23 cellular contexts compared by ENCODE assay signal in the genomic region with DNA sequence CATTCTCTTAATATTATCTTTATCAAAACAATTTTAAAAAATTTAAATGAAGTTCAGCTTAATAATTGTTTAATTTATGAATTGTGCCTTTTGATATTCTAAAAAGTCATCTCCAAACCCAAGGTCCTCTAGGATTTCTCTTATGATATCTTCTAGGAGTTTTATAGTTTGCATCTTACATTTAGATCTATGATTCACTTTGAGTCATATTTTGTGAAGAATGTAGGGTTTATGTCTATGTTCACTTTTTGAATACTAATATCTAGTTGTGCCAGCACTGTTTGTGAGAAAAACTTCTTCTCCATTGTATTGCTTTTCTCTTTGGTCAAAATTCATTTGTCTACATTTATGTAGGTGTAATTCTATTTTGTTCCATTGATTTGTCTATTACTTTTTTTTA.
DNase-seq lines count a peak whose midpoint lies in the region; FAIRE-seq and TF ChIP-seq lines count a peak whose summit lies in the region.
"Had no signal": no experiment of that assay in that cellular context is flagged by ENCODE, and none has a peak within 500 bp of the region (broad histone marks: within the 10 kb centered on the region; RNA-seq: fewer than 3 reads in every experiment).

No MANE protein-coding gene starts in this region.

- no peak overlapping the region for H3K27ac Mint-ChIP-seq in MCF 10A (ENCODE audit: low read depth, unreplicated experiment)
- H3K27ac Mint-ChIP-seq: CD14-positive monocyte; CD4-positive, alpha-beta T cell; CD8-positive, alpha-beta memory T cell had no signal

- H3K4me2 ChIP-seq in mammary epithelial cell (ENCODE audit: insufficient read depth, low read depth, low read length), result peak overlapping the region; percentile 12
- H3K4me2 ChIP-seq: BLaER1 treated with 17β-estradiol and CSF1 and Interleukin-3, amounts not matched to agents 10 nM and 100 nM had no signal

- H3K27me3 Mint-ChIP-seq in MCF 10A (ENCODE audit: insufficient read depth, unreplicated experiment), result no peaks in the 10 kb centered on the region
- H3K27me3 Mint-ChIP-seq: CD4-positive, alpha-beta T cell; CD8-positive, alpha-beta memory T cell had no signal

- H3K27me3 ChIP-seq in mammary epithelial cell (ENCODE audit: insufficient read depth, low read length), result no peaks in the 10 kb centered on the region
- H3K27me3 ChIP-seq: BE2C; BLaER1 treated with 17β-estradiol and CSF1 and Interleukin-3, amounts not matched to agents 10 nM and 100 nM had no signal

- H3K4me3 ChIP-seq in mammary epithelial cell (replicated peaks in 1 of 3; ENCODE audit: insufficient read depth in 1 of 3, low read depth in 2 of 3, low read length in 3 of 3) (no peak overlapping the region), kidney (ENCODE audit: low read length in 2 of 2) (no peak overlapping the region)
- H3K4me3 ChIP-seq: BLaER1 treated with 17β-estradiol and CSF1 and Interleukin-3, amounts not matched to agents 10 nM and 100 nM; GM23248 had no signal

- no peaks in the 10 kb centered on the region for H4K20me1 ChIP-seq in mammary epithelial cell (ENCODE audit: insufficient read depth, low read length)
- H4K20me1 ChIP-seq: BLaER1 treated with 17β-estradiol and CSF1 and Interleukin-3, amounts not matched to agents 10 nM and 100 nM had no signal

- no peaks in the 10 kb centered on the region for H3K9me3 Mint-ChIP-seq in MCF 10A (ENCODE audit: unreplicated experiment)

- H3K4me3 Mint-ChIP-seq in MCF 10A (ENCODE audit: unreplicated experiment), result no peak overlapping the region
- H3K4me3 Mint-ChIP-seq: CD14-positive monocyte; CD4-positive, alpha-beta T cell; CD8-positive, alpha-beta memory T cell had no signal

- no TSS peak for BruUV-seq in mammary epithelial cell (replicated peaks; lab: Mats Ljungman, UMichigan)
- BruUV-seq in MCF 10A (replicated peaks; lab: Mats Ljungman, UMichigan), result no TSS peak

- POLR2A ChIA-PET in MCF 10A (lab: Yijun Ruan, JAX), result no interaction called here

- in situ Hi-C loops in mammary epithelial cell (cut with MboI; ENCODE audit: low sequenced_read_pairs in 2 of 2), result no loop called here

- peak; percentile 35 for DNase-seq in mammary epithelial cell
- no peak for DNase-seq in MCF 10A (ENCODE audit: unreplicated experiment)
- DNase-seq in RKO (ENCODE audit: low spot score), result peak; percentile 16
- no peak for DNase-seq in kidney
- no peak for DNase-seq in NCI-H2029 treated with DMSO at 0.1 percent for 48 hours (lab: John Stamatoyannopoulos, UW)
- DNase-seq in AG20443 (ENCODE audit: low spot score), result no peak
- no peak for DNase-seq in COR-L47 (lab: John Stamatoyannopoulos, UW)
- DNase-seq: AML-193; BE2C; Calu3; CD4-positive, alpha-beta T cell; CD8-positive, alpha-beta memory T cell; DMS53; DMS79 treated with DMSO at 0.1 percent for 48 hours; GM23248; H7; HCEC 1CT had no signal

- intact Hi-C loops in mammary epithelial cell (cut with micrococcal nuclease), result no loop called here
- intact Hi-C loops in MCF 10A (cut with micrococcal nuclease), result no loop called here
- intact Hi-C loops in kidney (cut with DNase I), result no loop called here

- H3K36me3 ChIP-seq in mammary epithelial cell (ENCODE audit: insufficient read depth, low read length), result no peaks in the 10 kb centered on the region
- no peaks in the 10 kb centered on the region for H3K36me3 ChIP-seq in kidney (ENCODE audit: control insufficient read depth in 1 of 2, insufficient read depth in 2 of 2, low read length in 2 of 2)
- H3K36me3 ChIP-seq: BE2C; BLaER1 treated with 17β-estradiol and CSF1 and Interleukin-3, amounts not matched to agents 10 nM and 100 nM had no signal

- no peaks in the 10 kb centered on the region for H3K4me1 ChIP-seq in mammary epithelial cell (ENCODE audit: insufficient read depth, low read length)
- H3K4me1 ChIP-seq in kidney (ENCODE audit: control insufficient read depth in 1 of 2, insufficient read depth in 1 of 2, low read depth in 1 of 2, low read length in 2 of 2), result peaks cover 0 to 16% of the 10 kb centered on the region in 2 donors
- H3K4me1 ChIP-seq: BLaER1 treated with 17β-estradiol and CSF1 and Interleukin-3, amounts not matched to agents 10 nM and 100 nM had no signal

- FAIRE-seq in kidney (lab: Jason Lieb, UNC), result peak; percentile 30
- FAIRE-seq: G401.6, GM12892, H1 had no signal

- H3K79me2 ChIP-seq in mammary epithelial cell (ENCODE audit: insufficient read depth, low read length), result no peaks in the 10 kb centered on the region

- H3K4me1 Mint-ChIP-seq in MCF 10A (ENCODE audit: insufficient read depth, unreplicated experiment), result peaks cover 7% of the 10 kb centered on the region
- H3K4me1 Mint-ChIP-seq: CD14-positive monocyte; CD8-positive, alpha-beta memory T cell had no signal

- no peak overlapping the region for H3K9ac ChIP-seq in mammary epithelial cell (ENCODE audit: insufficient read depth, low read length)
- no peak overlapping the region for H3K9ac ChIP-seq in kidney (ENCODE audit: low read length in 2 of 2)
- H3K9ac ChIP-seq: BLaER1 treated with 17β-estradiol and CSF1 and Interleukin-3, amounts not matched to agents 10 nM and 100 nM; GM23248 had no signal

- no peak overlapping the region for H2AFZ ChIP-seq in mammary epithelial cell (ENCODE audit: low read depth, low read length)
- H2AFZ ChIP-seq: GM23248 had no signal

- dilution Hi-C loops in mammary epithelial cell (cut with HindIII; ENCODE audit: low sequenced_read_pairs), result no loop called here

- TF ChIP-seq CTCF in mammary epithelial cell (conservative IDR thresholded peaks at IDR 0.05 in 1 of 2, IDR thresholded peaks at IDR 0.05 in 1 of 2; ENCODE audit: extremely low read depth in 1 of 2, insufficient read depth in 1 of 2, low read depth in 1 of 2, low read length in 2 of 2) (no peak), MCF 10A (IDR thresholded peaks at IDR 0.05; ENCODE audit: unreplicated experiment) (no peak), kidney (IDR thresholded peaks at IDR 0.05; ENCODE audit: borderline replicate concordance, extremely low read depth, insufficient read depth) (no peak)

- H3K36me3 Mint-ChIP-seq in MCF 10A (ENCODE audit: insufficient read depth, unreplicated experiment), result no peaks in the 10 kb centered on the region
- H3K36me3 Mint-ChIP-seq: CD14-positive monocyte had no signal

- H3K9me3 ChIP-seq in mammary epithelial cell (replicated peaks; ENCODE audit: insufficient read depth, low read length) (no peaks in the 10 kb centered on the region), kidney (ENCODE audit: control insufficient read depth in 1 of 2, low read length in 2 of 2) (no peaks in the 10 kb centered on the region)
- H3K9me3 ChIP-seq: BE2C; BLaER1 treated with 17β-estradiol and CSF1 and Interleukin-3, amounts not matched to agents 10 nM and 100 nM had no signal

- CTCF ChIA-PET in mammary epithelial cell (lab: Charles Lee; ENCODE audit: low non-redundant PET) (no interaction called here), MCF 10A (lab: Yijun Ruan, JAX) (interaction anchor here (1.1 kb wide), 1 partner anchor 32 kb away, joined by 3 read pairs; no protein-coding TSS in a partner anchor)

- H3K27ac ChIP-seq in mammary epithelial cell (ENCODE audit: insufficient read depth, low read depth, low read length) (no peak overlapping the region), kidney (ENCODE audit: low read depth in 2 of 2, low read length in 2 of 2) (no peak overlapping the region)
- H3K27ac ChIP-seq: 22Rv1; BLaER1 treated with 17β-estradiol and CSF1 and Interleukin-3, amounts not matched to agents 10 nM and 100 nM; GM23248 had no signal

Comparison
In these comparisons a context has a peak if more than half of its experiments do, and no peak if none do; other contexts are left out.
1. DNase-seq: peak in mammary epithelial cell (single experiment) and RKO (single experiment); none in MCF 10A (single experiment), kidney (single experiment), NCI-H2029 treated with DMSO at 0.1 percent for 48 hours (single experiment), AG20443 (single experiment) and COR-L47 (single experiment).